ENCODE assay signal across 2 cellular contexts in genomic region chr2:148644885-148645134, GRCh38.
TF ChIP-seq lines count a peak whose summit lies in the region.

No MANE protein-coding gene starts in this region.

TF ChIP-seq in GM23338, 12 proteins besides CTCF, POLR2A, EP300 and RAD21 (continued from another document):
- TF ChIP-seq CREB1 (CRISPR knock-in tag; IDR thresholded peaks at IDR 0.05; ENCODE audit: low read depth), result no peak

TF ChIP-seq in H1, 55 proteins besides CTCF, POLR2A, EP300 and RAD21:
- no peak for TF ChIP-seq BCL11A (IDR thresholded peaks at IDR 0.05; ENCODE audit: low read depth in 2 of 2, low read length in 2 of 2)
- TF ChIP-seq TAF1 (IDR thresholded peaks at IDR 0.05; ENCODE audit: low read depth, low read length), result peak; percentile 87
- peak; percentile 97 for TF ChIP-seq POLR2AphosphoS5 (IDR thresholded peaks at IDR 0.05; ENCODE audit: low read depth, low read length)
- no peak for TF ChIP-seq MAFK (IDR thresholded peaks at IDR 0.05; ENCODE audit: low read depth, low read length)
- peak; percentile 32 for TF ChIP-seq PHF8 (conservative IDR thresholded peaks at IDR 0.05; ENCODE audit: low read depth, low read length)
